ENCODE assay signal across 23 cellular contexts in genomic region chr5:104932431-104932830, GRCh38.
DNase-seq lines count a peak whose midpoint lies in the region; ATAC-seq and TF ChIP-seq lines count a peak whose summit lies in the region.
"Had no signal": no experiment of that assay in that cellular context is flagged by ENCODE, and none has a peak within 500 bp of the region (broad histone marks: within the 10 kb centered on the region; RNA-seq: fewer than 3 reads in every experiment).

No MANE protein-coding gene starts in this region.

- no peak overlapping the region for H2AFZ ChIP-seq in neural progenitor cell (replicated peaks)

- peaks cover 6% of the 10 kb centered on the region for H3K4me1 Mint-ChIP-seq in glutamatergic neuron (ENCODE audit: low read depth, unreplicated experiment)
- no peaks in the 10 kb centered on the region for H3K4me1 Mint-ChIP-seq in neural progenitor cell
- no peaks in the 10 kb centered on the region for H3K4me1 Mint-ChIP-seq in activated CD4-positive, alpha-beta T cell treated with anti-CD3 and anti-CD28 coated beads for 36 hours
- H3K4me1 Mint-ChIP-seq in activated CD8-positive, alpha-beta T cell treated with anti-CD3 and anti-CD28 coated beads, Interleukin-2, amount 10 ng/mL, durations not matched to agents 7 days and 5 days (ENCODE audit: low read depth): no peaks in the 10 kb centered on the region
- H3K4me1 Mint-ChIP-seq: CD4-positive, CD25-positive, alpha-beta regulatory T cell had no signal

- POLR2A ChIA-PET in activated CD4-positive, alpha-beta T cell treated with anti-CD3 and anti-CD28 coated beads for 36 hours (lab: Charles Lee): no interaction called here
- POLR2A ChIA-PET in activated CD8-positive, alpha-beta T cell treated with anti-CD3 and anti-CD28 coated beads, Interleukin-2, amount 10 ng/mL, durations not matched to agents 7 days and 5 days (lab: Charles Lee): no interaction called here

- H3K4me2 ChIP-seq in neural progenitor cell: no peak overlapping the region

- no peaks in the 10 kb centered on the region for H3K27me3 ChIP-seq in neural progenitor cell
- H3K27me3 ChIP-seq: SJSA1 had no signal

- H3K36me3 ChIP-seq in neural progenitor cell: no peaks in the 10 kb centered on the region
- H3K36me3 ChIP-seq: SJSA1 had no signal

- TF ChIP-seq CTCF in glutamatergic neuron (IDR thresholded peaks at IDR 0.05; ENCODE audit: partially characterized antibody, unreplicated experiment) (no peak), neural progenitor cell (IDR thresholded peaks at IDR 0.05) (no peak)

- H3K9me3 Mint-ChIP-seq in glutamatergic neuron (ENCODE audit: unreplicated experiment): peaks cover under 1% of the 10 kb centered on the region
- no peaks in the 10 kb centered on the region for H3K9me3 Mint-ChIP-seq in neural progenitor cell
- H3K9me3 Mint-ChIP-seq in activated CD4-positive, alpha-beta T cell treated with anti-CD3 and anti-CD28 coated beads for 36 hours (ENCODE audit: low read depth): peaks cover 4% of the 10 kb centered on the region
- H3K9me3 Mint-ChIP-seq in activated CD8-positive, alpha-beta T cell treated with anti-CD3 and anti-CD28 coated beads, Interleukin-2, amount 10 ng/mL, durations not matched to agents 7 days and 5 days (ENCODE audit: insufficient read depth): peaks cover 7% of the 10 kb centered on the region

- H3K4me1 ChIP-seq in neural progenitor cell: no peaks in the 10 kb centered on the region
- H3K4me1 ChIP-seq: SJSA1 had no signal

- H3K4me3 Mint-ChIP-seq in glutamatergic neuron (ENCODE audit: unreplicated experiment) (no peak overlapping the region), neural progenitor cell (no peak overlapping the region)
- no peak overlapping the region for H3K4me3 Mint-ChIP-seq in activated CD4-positive, alpha-beta T cell treated with anti-CD3 and anti-CD28 coated beads for 36 hours
- no peak overlapping the region for H3K4me3 Mint-ChIP-seq in activated CD8-positive, alpha-beta T cell treated with anti-CD3 and anti-CD28 coated beads, Interleukin-2, amount 10 ng/mL, durations not matched to agents 7 days and 5 days
- H3K4me3 Mint-ChIP-seq: CD4-positive, CD25-positive, alpha-beta regulatory T cell had no signal

- H3K27ac Mint-ChIP-seq in glutamatergic neuron (ENCODE audit: unreplicated experiment) (no peak overlapping the region), neural progenitor cell (no peak overlapping the region)
- no peak overlapping the region for H3K27ac Mint-ChIP-seq in activated CD4-positive, alpha-beta T cell treated with anti-CD3 and anti-CD28 coated beads for 36 hours
- H3K27ac Mint-ChIP-seq in activated CD8-positive, alpha-beta T cell treated with anti-CD3 and anti-CD28 coated beads, Interleukin-2, amount 10 ng/mL, durations not matched to agents 7 days and 5 days: no peak overlapping the region
- H3K27ac Mint-ChIP-seq: CD4-positive, CD25-positive, alpha-beta regulatory T cell had no signal

- no peaks in the 10 kb centered on the region for H3K36me3 Mint-ChIP-seq in glutamatergic neuron (ENCODE audit: unreplicated experiment)
- no peaks in the 10 kb centered on the region for H3K36me3 Mint-ChIP-seq in neural progenitor cell
- no peaks in the 10 kb centered on the region for H3K36me3 Mint-ChIP-seq in activated CD4-positive, alpha-beta T cell treated with anti-CD3 and anti-CD28 coated beads for 36 hours (ENCODE audit: low read depth)
- no peaks in the 10 kb centered on the region for H3K36me3 Mint-ChIP-seq in activated CD8-positive, alpha-beta T cell treated with anti-CD3 and anti-CD28 coated beads, Interleukin-2, amount 10 ng/mL, durations not matched to agents 7 days and 5 days (ENCODE audit: low read depth)
- H3K36me3 Mint-ChIP-seq: CD4-positive, CD25-positive, alpha-beta regulatory T cell had no signal

- peak; percentile 7 to 21 for DNase-seq in NCI-H524 (lab: John Stamatoyannopoulos, UW)
- DNase-seq in NCI-H524 treated with DMSO at 0.1 percent for 48 hours (lab: John Stamatoyannopoulos, UW): no peak
- peak; percentile 30 for DNase-seq in glutamatergic neuron
- DNase-seq in neural progenitor cell (ENCODE audit: low spot score): peak; percentile 42
- no peak for DNase-seq in activated CD4-positive, alpha-beta T cell treated with anti-CD3 and anti-CD28 coated beads for 36 hours
- DNase-seq in activated CD8-positive, alpha-beta T cell treated with anti-CD3 and anti-CD28 coated beads, Interleukin-2, amount 10 ng/mL, durations not matched to agents 7 days and 5 days: no peak
- no peak for DNase-seq in inferior parietal cortex (ENCODE audit: extremely low spot score)
- DNase-seq: ACHN; CD4-positive, CD25-positive, alpha-beta regulatory T cell; DMS153; GOT3; NCI-H1048; NCI-H1417; NCI-H1694 treated with DMSO at 0.1 percent for 48 hours; NCI-H2081; NCI-H2227 treated with DMSO at 0.1 percent for 48 hours; NCI-H510A; NCI-H82; NK-92 treated with Interleukin-12 subunit alpha and Interleukin-12 subunit beta, amount 100 ng/mL, for 24 hours; PC-3 had no signal

- no peaks in the 10 kb centered on the region for H4K20me1 ChIP-seq in neural progenitor cell (ENCODE audit: low read depth)

- intact Hi-C loops in activated CD4-positive, alpha-beta T cell treated with anti-CD3 and anti-CD28 coated beads for 36 hours (cut with DNase I, micrococcal nuclease): no loop called here

- H3K27ac ChIP-seq in neural progenitor cell: no peak overlapping the region
- H3K27ac ChIP-seq: 22Rv1, SJSA1 had no signal

- H3K27me3 Mint-ChIP-seq in glutamatergic neuron (ENCODE audit: unreplicated experiment) (no peaks in the 10 kb centered on the region), neural progenitor cell (ENCODE audit: insufficient read depth, low read depth) (no peaks in the 10 kb centered on the region)
- no peaks in the 10 kb centered on the region for H3K27me3 Mint-ChIP-seq in activated CD4-positive, alpha-beta T cell treated with anti-CD3 and anti-CD28 coated beads for 36 hours
- no peaks in the 10 kb centered on the region for H3K27me3 Mint-ChIP-seq in activated CD8-positive, alpha-beta T cell treated with anti-CD3 and anti-CD28 coated beads, Interleukin-2, amount 10 ng/mL, durations not matched to agents 7 days and 5 days (ENCODE audit: low read depth)
- H3K27me3 Mint-ChIP-seq: CD4-positive, CD25-positive, alpha-beta regulatory T cell had no signal

- no peak for ATAC-seq in activated CD4-positive, alpha-beta T cell treated with anti-CD3 and anti-CD28 coated beads for 36 hours
- no peak for ATAC-seq in activated CD8-positive, alpha-beta T cell treated with anti-CD3 and anti-CD28 coated beads, Interleukin-2, amount 10 ng/mL, durations not matched to agents 7 days and 5 days
- ATAC-seq: PC-3, Right ventricle myocardium inferior had no signal

- CTCF ChIA-PET in activated CD4-positive, alpha-beta T cell treated with anti-CD3 and anti-CD28 coated beads for 36 hours (lab: Charles Lee): interaction anchor here (0.7 kb wide), 1 partner anchor 507 kb away, joined by 3 read pairs; no protein-coding TSS in a partner anchor
- CTCF ChIA-PET in activated CD8-positive, alpha-beta T cell treated with anti-CD3 and anti-CD28 coated beads, Interleukin-2, amount 10 ng/mL, durations not matched to agents 7 days and 5 days (lab: Charles Lee): no interaction called here

- H3K9ac ChIP-seq in neural progenitor cell: no peak overlapping the region

- no peaks in the 10 kb centered on the region for H3K9me3 ChIP-seq in neural progenitor cell (ENCODE audit: low read depth)
- H3K9me3 ChIP-seq: SJSA1 had no signal

- no peak overlapping the region for H3K4me3 ChIP-seq in neural progenitor cell
- H3K4me3 ChIP-seq: SJSA1 had no signal

- no peaks in the 10 kb centered on the region for H3K79me2 ChIP-seq in neural progenitor cell (ENCODE audit: low read depth)

- H3F3A ChIP-seq in neural progenitor cell (ENCODE audit: low read depth): no peaks in the 10 kb centered on the region

Comparison
In these comparisons a context has a peak if more than half of its experiments do, and no peak if none do; other contexts are left out.
1. DNase-seq: peak in NCI-H524 (2 of 2), glutamatergic neuron (single experiment) and neural progenitor cell (single experiment); none in NCI-H524 treated with DMSO at 0.1 percent for 48 hours (single experiment), activated CD4-positive, alpha-beta T cell treated with anti-CD3 and anti-CD28 coated beads for 36 hours (single experiment), activated CD8-positive, alpha-beta T cell treated with anti-CD3 and anti-CD28 coated beads, Interleukin-2, amount 10 ng/mL, durations not matched to agents 7 days and 5 days (single experiment) and inferior parietal cortex (single experiment).